1 cellular context compared by ENCODE assay signal in the genomic region with DNA sequence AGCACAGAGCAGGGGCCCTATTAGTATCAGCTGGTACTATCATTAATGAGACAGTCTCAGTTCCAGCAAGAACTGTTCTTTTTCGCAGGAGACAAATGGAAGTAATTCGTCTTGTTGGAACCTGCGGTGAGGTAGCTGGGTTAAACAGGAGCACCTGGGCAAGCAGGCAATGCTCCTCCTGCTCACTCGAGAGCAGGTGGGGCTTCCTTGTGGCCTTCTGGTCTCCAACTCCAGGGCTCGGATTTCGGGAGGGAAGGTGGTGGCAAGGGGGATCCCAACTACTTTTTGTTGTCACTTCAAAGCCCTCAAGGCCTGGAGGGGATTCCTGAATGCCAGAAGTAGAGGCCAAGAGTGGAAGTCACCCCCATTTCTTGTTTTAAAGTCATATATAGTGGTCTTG.
TF ChIP-seq lines count a peak whose summit lies in the region.

No MANE protein-coding gene starts in this region.

TF ChIP-seq in HepG2, 621 proteins besides CTCF, POLR2A, EP300 and RAD21:
- TF ChIP-seq SRSF9 (IDR thresholded peaks at IDR 0.05; ENCODE audit: borderline replicate concordance, insufficient read depth, low read depth, low read length, poor library complexity, severe bottlenecking) (no peak), ZC3H13 (CRISPR knock-in tag; IDR thresholded peaks at IDR 0.05) (peak; percentile 50; the same call in 1 of the 2 replicates), NR3C1 (CRISPR knock-in tag; IDR thresholded peaks at IDR 0.05) (no peak), ZSCAN31 (CRISPR knock-in tag; IDR thresholded peaks at IDR 0.05; ENCODE audit: low read depth) (no peak; the same call in 1 of the 2 replicates), RFXAP (CRISPR knock-in tag; IDR thresholded peaks at IDR 0.05; ENCODE audit: borderline replicate concordance) (0 out of 2 replicates have a peak, but pooled peaks have one; percentile 7), ZNF766 (CRISPR knock-in tag; IDR thresholded peaks at IDR 0.05; ENCODE audit: borderline replicate concordance) (peak; percentile 34; the same call in 1 of the 2 replicates), ATAD3A (CRISPR knock-in tag; IDR thresholded peaks at IDR 0.05) (no peak), SMAD1 (CRISPR knock-in tag; IDR thresholded peaks at IDR 0.05; ENCODE audit: borderline replicate concordance, low read depth) (no peak), MED1 (CRISPR knock-in tag; IDR thresholded peaks at IDR 0.05) (0 out of 2 replicates have a peak, but pooled peaks have one; percentile 9), RORA (CRISPR knock-in tag; IDR thresholded peaks at IDR 0.05) (no peak), CCAR2 (optimal IDR thresholded peaks at IDR 0.05; ENCODE audit: low read depth, low read length) (no peak), SALL2 (CRISPR knock-in tag; IDR thresholded peaks at IDR 0.05) (0 out of 2 replicates have a peak, but pooled peaks have one; percentile 36), ZNF747 (CRISPR knock-in tag; IDR thresholded peaks at IDR 0.05; ENCODE audit: borderline replicate concordance) (no peak), AHR (CRISPR knock-in tag; IDR thresholded peaks at IDR 0.05) (no peak)
- TF ChIP-seq, protein P1, sequence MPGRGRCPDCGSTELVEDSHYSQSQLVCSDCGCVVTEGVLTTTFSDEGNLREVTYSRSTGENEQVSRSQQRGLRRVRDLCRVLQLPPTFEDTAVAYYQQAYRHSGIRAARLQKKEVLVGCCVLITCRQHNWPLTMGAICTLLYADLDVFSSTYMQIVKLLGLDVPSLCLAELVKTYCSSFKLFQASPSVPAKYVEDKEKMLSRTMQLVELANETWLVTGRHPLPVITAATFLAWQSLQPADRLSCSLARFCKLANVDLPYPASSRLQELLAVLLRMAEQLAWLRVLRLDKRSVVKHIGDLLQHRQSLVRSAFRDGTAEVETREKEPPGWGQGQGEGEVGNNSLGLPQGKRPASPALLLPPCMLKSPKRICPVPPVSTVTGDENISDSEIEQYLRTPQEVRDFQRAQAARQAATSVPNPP (CRISPR knock-in tag; IDR thresholded peaks at IDR 0.05): 0 out of 2 replicates have a peak, but pooled peaks have one; percentile 43
- TF ChIP-seq, protein P2, sequence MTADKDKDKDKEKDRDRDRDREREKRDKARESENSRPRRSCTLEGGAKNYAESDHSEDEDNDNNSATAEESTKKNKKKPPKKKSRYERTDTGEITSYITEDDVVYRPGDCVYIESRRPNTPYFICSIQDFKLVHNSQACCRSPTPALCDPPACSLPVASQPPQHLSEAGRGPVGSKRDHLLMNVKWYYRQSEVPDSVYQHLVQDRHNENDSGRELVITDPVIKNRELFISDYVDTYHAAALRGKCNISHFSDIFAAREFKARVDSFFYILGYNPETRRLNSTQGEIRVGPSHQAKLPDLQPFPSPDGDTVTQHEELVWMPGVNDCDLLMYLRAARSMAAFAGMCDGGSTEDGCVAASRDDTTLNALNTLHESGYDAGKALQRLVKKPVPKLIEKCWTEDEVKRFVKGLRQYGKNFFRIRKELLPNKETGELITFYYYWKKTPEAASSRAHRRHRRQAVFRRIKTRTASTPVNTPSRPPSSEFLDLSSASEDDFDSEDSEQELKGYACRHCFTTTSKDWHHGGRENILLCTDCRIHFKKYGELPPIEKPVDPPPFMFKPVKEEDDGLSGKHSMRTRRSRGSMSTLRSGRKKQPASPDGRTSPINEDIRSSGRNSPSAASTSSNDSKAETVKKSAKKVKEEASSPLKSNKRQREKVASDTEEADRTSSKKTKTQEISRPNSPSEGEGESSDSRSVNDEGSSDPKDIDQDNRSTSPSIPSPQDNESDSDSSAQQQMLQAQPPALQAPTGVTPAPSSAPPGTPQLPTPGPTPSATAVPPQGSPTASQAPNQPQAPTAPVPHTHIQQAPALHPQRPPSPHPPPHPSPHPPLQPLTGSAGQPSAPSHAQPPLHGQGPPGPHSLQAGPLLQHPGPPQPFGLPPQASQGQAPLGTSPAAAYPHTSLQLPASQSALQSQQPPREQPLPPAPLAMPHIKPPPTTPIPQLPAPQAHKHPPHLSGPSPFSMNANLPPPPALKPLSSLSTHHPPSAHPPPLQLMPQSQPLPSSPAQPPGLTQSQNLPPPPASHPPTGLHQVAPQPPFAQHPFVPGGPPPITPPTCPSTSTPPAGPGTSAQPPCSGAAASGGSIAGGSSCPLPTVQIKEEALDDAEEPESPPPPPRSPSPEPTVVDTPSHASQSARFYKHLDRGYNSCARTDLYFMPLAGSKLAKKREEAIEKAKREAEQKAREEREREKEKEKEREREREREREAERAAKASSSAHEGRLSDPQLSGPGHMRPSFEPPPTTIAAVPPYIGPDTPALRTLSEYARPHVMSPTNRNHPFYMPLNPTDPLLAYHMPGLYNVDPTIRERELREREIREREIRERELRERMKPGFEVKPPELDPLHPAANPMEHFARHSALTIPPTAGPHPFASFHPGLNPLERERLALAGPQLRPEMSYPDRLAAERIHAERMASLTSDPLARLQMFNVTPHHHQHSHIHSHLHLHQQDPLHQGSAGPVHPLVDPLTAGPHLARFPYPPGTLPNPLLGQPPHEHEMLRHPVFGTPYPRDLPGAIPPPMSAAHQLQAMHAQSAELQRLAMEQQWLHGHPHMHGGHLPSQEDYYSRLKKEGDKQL (CRISPR knock-in tag; IDR thresholded peaks at IDR 0.05; ENCODE audit: low read depth): no peak
- TF ChIP-seq, protein P3, sequence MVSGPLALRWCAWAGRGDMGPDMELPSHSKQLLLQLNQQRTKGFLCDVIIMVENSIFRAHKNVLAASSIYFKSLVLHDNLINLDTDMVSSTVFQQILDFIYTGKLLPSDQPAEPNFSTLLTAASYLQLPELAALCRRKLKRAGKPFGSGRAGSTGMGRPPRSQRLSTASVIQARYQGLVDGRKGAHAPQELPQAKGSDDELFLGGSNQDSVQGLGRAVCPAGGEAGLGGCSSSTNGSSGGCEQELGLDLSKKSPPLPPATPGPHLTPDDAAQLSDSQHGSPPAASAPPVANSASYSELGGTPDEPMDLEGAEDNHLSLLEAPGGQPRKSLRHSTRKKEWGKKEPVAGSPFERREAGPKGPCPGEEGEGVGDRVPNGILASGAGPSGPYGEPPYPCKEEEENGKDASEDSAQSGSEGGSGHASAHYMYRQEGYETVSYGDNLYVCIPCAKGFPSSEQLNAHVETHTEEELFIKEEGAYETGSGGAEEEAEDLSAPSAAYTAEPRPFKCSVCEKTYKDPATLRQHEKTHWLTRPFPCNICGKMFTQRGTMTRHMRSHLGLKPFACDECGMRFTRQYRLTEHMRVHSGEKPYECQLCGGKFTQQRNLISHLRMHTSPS (CRISPR knock-in tag; IDR thresholded peaks at IDR 0.05; ENCODE audit: low read depth): no peak
- TF ChIP-seq, protein P4, sequence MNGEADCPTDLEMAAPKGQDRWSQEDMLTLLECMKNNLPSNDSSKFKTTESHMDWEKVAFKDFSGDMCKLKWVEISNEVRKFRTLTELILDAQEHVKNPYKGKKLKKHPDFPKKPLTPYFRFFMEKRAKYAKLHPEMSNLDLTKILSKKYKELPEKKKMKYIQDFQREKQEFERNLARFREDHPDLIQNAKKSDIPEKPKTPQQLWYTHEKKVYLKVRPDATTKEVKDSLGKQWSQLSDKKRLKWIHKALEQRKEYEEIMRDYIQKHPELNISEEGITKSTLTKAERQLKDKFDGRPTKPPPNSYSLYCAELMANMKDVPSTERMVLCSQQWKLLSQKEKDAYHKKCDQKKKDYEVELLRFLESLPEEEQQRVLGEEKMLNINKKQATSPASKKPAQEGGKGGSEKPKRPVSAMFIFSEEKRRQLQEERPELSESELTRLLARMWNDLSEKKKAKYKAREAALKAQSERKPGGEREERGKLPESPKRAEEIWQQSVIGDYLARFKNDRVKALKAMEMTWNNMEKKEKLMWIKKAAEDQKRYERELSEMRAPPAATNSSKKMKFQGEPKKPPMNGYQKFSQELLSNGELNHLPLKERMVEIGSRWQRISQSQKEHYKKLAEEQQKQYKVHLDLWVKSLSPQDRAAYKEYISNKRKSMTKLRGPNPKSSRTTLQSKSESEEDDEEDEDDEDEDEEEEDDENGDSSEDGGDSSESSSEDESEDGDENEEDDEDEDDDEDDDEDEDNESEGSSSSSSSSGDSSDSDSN (CRISPR knock-in tag; IDR thresholded peaks at IDR 0.05): 0 out of 2 replicates have a peak, but pooled peaks have one; percentile 7
- TF ChIP-seq, protein P5, sequence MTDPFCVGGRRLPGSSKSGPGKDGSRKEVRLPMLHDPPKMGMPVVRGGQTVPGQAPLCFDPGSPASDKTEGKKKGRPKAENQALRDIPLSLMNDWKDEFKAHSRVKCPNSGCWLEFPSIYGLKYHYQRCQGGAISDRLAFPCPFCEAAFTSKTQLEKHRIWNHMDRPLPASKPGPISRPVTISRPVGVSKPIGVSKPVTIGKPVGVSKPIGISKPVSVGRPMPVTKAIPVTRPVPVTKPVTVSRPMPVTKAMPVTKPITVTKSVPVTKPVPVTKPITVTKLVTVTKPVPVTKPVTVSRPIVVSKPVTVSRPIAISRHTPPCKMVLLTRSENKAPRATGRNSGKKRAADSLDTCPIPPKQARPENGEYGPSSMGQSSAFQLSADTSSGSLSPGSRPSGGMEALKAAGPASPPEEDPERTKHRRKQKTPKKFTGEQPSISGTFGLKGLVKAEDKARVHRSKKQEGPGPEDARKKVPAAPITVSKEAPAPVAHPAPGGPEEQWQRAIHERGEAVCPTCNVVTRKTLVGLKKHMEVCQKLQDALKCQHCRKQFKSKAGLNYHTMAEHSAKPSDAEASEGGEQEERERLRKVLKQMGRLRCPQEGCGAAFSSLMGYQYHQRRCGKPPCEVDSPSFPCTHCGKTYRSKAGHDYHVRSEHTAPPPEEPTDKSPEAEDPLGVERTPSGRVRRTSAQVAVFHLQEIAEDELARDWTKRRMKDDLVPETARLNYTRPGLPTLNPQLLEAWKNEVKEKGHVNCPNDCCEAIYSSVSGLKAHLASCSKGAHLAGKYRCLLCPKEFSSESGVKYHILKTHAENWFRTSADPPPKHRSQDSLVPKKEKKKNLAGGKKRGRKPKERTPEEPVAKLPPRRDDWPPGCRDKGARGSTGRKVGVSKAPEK (CRISPR knock-in tag; IDR thresholded peaks at IDR 0.05; ENCODE audit: borderline replicate concordance): no peak
